In the genomic region with DNA sequence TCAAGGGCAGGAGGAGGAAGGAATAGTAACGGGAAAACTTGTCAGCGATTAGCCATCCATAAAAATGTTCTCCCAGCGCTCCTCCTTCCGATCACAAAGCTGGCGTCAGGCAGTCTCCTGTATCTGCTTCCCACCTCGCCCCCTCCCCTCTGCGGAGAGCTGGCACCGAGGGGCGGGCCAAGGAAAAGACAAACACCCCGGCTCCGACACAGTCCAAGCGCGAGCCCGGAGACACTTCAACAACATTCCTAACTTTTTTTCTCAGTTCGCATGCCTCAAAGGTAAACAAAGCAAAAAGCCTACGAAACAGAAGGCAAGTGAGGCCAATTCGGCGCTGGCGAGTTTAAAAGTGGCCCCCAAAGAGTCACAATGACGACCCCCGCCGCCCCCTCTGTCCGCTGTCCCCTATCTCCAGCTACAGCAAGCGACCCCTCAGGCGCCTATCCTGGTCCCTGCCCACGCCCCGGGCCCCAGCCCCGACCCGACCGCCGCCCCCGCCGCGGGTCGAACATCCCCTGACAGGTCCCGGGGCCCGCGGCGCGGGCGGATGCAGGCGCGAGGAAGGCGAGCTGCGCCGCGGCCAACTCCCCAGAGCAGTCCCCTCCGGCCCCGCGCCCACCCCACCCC, we compare ENCODE assay signal across 8 cellular contexts. TPM values are rescaled to one million over a fixed set of nuclear protein-coding genes. Genes with fewer than 3 reads are reported as not detected.
A peak's percentile ranks its signal among the peaks of the same experiment; 100 is the strongest.
DNase-seq lines count a peak whose midpoint lies in the region; ATAC-seq and TF ChIP-seq lines count a peak whose summit lies in the region.

No MANE protein-coding gene starts in this region.

- H3K9me2 ChIP-seq in HCT116 (ENCODE audit: insufficient read depth): no peaks in the 10 kb centered on the region

- no peak overlapping the region for H3K27ac ChIP-seq in HCT116 (ENCODE audit: low read depth, low read length)
- peak overlapping the region; percentile 2 for H3K27ac ChIP-seq in subcutaneous abdominal adipose tissue (ENCODE audit: low read depth, low read length)

- H2AFZ ChIP-seq in HCT116 (ENCODE audit: low read depth, low read length, poor library complexity, severe bottlenecking): peak overlapping the region; percentile 64

- H3K27me3 ChIP-seq in HCT116 (ENCODE audit: insufficient read depth, low read length): no peaks in the 10 kb centered on the region
- peaks cover 0 to 10% (median 0%) of the 10 kb centered on the region in 5 donors for H3K27me3 ChIP-seq in subcutaneous abdominal adipose tissue (ENCODE audit: control insufficient read depth in 5 of 5, insufficient read depth in 4 of 5, low read length in 5 of 5)

- no peaks in the 10 kb centered on the region for H3K79me2 ChIP-seq in HCT116 (ENCODE audit: insufficient read depth, low read length)

- no peaks in the 10 kb centered on the region for H4K20me1 ChIP-seq in HCT116 (ENCODE audit: insufficient read depth)

- peak; percentile 48 for ATAC-seq in HCT116

- TF ChIP-seq RAD21 in HCT116 (IDR thresholded peaks at IDR 0.05; ENCODE audit: low read depth): no peak

- no peak for TF ChIP-seq CTCF in HCT116 (IDR thresholded peaks at IDR 0.05 in 2 of 3, conservative IDR thresholded peaks at IDR 0.05 in 1 of 3; ENCODE audit: borderline replicate concordance in 1 of 3, insufficient read depth in 1 of 3, low read depth in 2 of 3, low read length in 2 of 3)

- intact Hi-C loops in HCT116 (cut with micrococcal nuclease): no loop called here

- H3K4me2 ChIP-seq in HCT116 (ENCODE audit: low read length): peak overlapping the region; percentile 86

- H3K36me3 ChIP-seq in HCT116 (ENCODE audit: control insufficient read depth in 1 of 2, insufficient read depth in 2 of 2, low read length in 2 of 2) (no peaks in the 10 kb centered on the region), subcutaneous abdominal adipose tissue (ENCODE audit: control insufficient read depth in 5 of 5, insufficient read depth in 5 of 5, low read length in 5 of 5) (no peaks in the 10 kb centered on the region)

- RAD21 ChIA-PET in HCT116 (lab: Charles Lee; ENCODE audit: low non-redundant PET in 1 of 2, low total read pairs in 2 of 2, uncharacterized antibody in 2 of 2, unreplicated experiment in 2 of 2): no interaction called here

- TSS peak; percentile 48 for BruUV-seq in HCT116 (replicated peaks; lab: Mats Ljungman, UMichigan)

- H3K4me1 ChIP-seq in HCT116 (ENCODE audit: control insufficient read depth in 1 of 2, insufficient read depth in 2 of 2, low read length in 2 of 2) (peaks cover 4 to 13% of the 10 kb centered on the region in 2 experiments; a peak in 3 of 4 replicates), subcutaneous abdominal adipose tissue (ENCODE audit: control insufficient read depth in 5 of 5, insufficient read depth in 5 of 5, low read length in 5 of 5) (peaks cover 0 to 15% (median 9%) of the 10 kb centered on the region in 5 donors)

- TF ChIP-seq POLR2A in HCT116 (IDR thresholded peaks at IDR 0.05; ENCODE audit: borderline replicate concordance, extremely low read depth, insufficient read depth, insufficient read length): no peak

- DNase-seq in D341Med (ENCODE audit: low spot score) (peak; percentile 78), HCT116 (ENCODE audit: low read depth, low spot score) (no peak), NCI-H748 treated with DMSO at 0.1 percent for 48 hours (lab: John Stamatoyannopoulos, UW) (peak; percentile 73), cerebellar cortex (ENCODE audit: low spot score) (peak; percentile 48), left kidney (ENCODE audit: low read depth, low spot score) (peak; percentile 95), HPDE6-E6E7 (ENCODE audit: extremely low spot score) (no peak)
- DNase-seq in stimulated activated CD4-positive, alpha-beta T cell treated with anti-CD3 and anti-CD28 coated beads, Interleukin-1b, Interleukin-23, amount 100 ng/mL, for 48 hours: no peak

- H3K9ac ChIP-seq in HCT116 (ENCODE audit: low read length) (peak overlapping the region; percentile 40), subcutaneous abdominal adipose tissue (ENCODE audit: low read length in 5 of 5) (peak overlapping the region in 3 of 5 donors; percentile 5 to 48 (median 34))

- no peaks in the 10 kb centered on the region for H3K9me3 ChIP-seq in HCT116 (ENCODE audit: control insufficient read depth in 1 of 2, insufficient read depth in 1 of 2, low read depth in 1 of 2, low read length in 2 of 2)
- no peaks in the 10 kb centered on the region for H3K9me3 ChIP-seq in subcutaneous abdominal adipose tissue (ENCODE audit: control insufficient read depth in 5 of 5, low read length in 5 of 5)

- H3K4me3 ChIP-seq in HCT116 (replicated peaks in 1 of 2; ENCODE audit: low read depth in 1 of 2, low read length in 2 of 2) (peak overlapping the region; percentile 47 to 60), subcutaneous abdominal adipose tissue (ENCODE audit: low read depth in 1 of 5, low read length in 5 of 5) (peak overlapping the region; percentile 62 to 74 (median 66))

- POLR2A ChIA-PET in HCT116 (lab: Charles Lee): no interaction called here

- CTCF ChIA-PET in HCT116 (lab: Charles Lee): no interaction called here

TF ChIP-seq in HCT116, 20 proteins besides CTCF, POLR2A, EP300 and RAD21:
- no peak for TF ChIP-seq ELF1 (IDR thresholded peaks at IDR 0.05; ENCODE audit: borderline replicate concordance, low read depth)
- no peak for TF ChIP-seq FOSL1 (IDR thresholded peaks at IDR 0.05; ENCODE audit: low read depth)
- TF ChIP-seq EZH2 (IDR thresholded peaks at IDR 0.05): no peak
- TF ChIP-seq ZFX (IDR thresholded peaks at IDR 0.05): no peak
- TF ChIP-seq POLR2AphosphoS5 (IDR thresholded peaks at IDR 0.05; ENCODE audit: low read depth, low read length): no peak
- TF ChIP-seq ZNF274 (IDR thresholded peaks at IDR 0.05; ENCODE audit: low read depth, low read length): no peak
- no peak for TF ChIP-seq ATF3 (IDR thresholded peaks at IDR 0.05)

RNA-seq across cellular contexts. Expression of gene SMAD9, which starts 0.7 kb away (rescaled TPM):
- total RNA-seq in HCT116 (2021; ENCODE audit: unreplicated experiment): 4.3 TPM
- 1.0 and 1.4 TPM in 2 replicates for polyA plus RNA-seq in HCT116 (2012)

Comparison
In these comparisons a context has a peak if more than half of its experiments do, and no peak if none do; other contexts are left out.
1. DNase-seq: peak in D341Med (single experiment), NCI-H748 treated with DMSO at 0.1 percent for 48 hours (single experiment), cerebellar cortex (single experiment) and left kidney (single experiment); none in HCT116 (single experiment), HPDE6-E6E7 (single experiment) and stimulated activated CD4-positive, alpha-beta T cell treated with anti-CD3 and anti-CD28 coated beads, Interleukin-1b, Interleukin-23, amount 100 ng/mL, for 48 hours (single experiment).